ENCODE assay signal across 23 cellular contexts in the genomic region with DNA sequence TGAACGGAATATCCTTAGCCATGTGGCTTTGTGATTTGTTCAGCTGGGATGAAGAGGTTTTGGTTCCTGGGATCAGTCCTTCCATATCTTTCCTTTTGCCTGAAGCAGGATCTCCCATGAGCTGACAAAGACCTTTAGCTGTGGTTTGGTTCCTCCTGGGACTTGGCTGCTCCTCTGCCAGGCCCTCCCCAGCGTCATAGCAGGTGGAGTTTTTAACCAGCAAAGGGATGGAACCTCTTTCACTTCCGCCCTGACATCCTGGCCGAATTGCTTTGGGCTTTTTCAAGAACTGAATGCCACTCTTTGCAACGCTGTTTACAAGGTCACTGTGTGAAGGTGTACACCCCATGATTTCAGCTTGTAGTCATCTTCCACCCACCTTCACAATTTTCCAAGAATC. TPM values are rescaled to one million over a fixed set of nuclear protein-coding genes. Genes with fewer than 3 reads are reported as not detected.
DNase-seq lines count a peak whose midpoint lies in the region; ATAC-seq, FAIRE-seq and TF ChIP-seq lines count a peak whose summit lies in the region.
"Had no signal": no experiment of that assay in that cellular context is flagged by ENCODE, and none has a peak within 500 bp of the region (broad histone marks: within the 10 kb centered on the region; RNA-seq: fewer than 3 reads in every experiment).

No MANE protein-coding gene starts in this region.

- no peaks in the 10 kb centered on the region for H3K9me3 Mint-ChIP-seq in neural crest cell
- H3K9me3 Mint-ChIP-seq: GM23338 had no signal

- peaks cover 36% of the 10 kb centered on the region for H3K4me1 Mint-ChIP-seq in neural crest cell
- H3K4me1 Mint-ChIP-seq: CD4-positive, alpha-beta memory T cell; naive thymus-derived CD8-positive, alpha-beta T cell had no signal

- DNase-seq in CD1c-positive myeloid dendritic cell (ENCODE audit: extremely low spot score) (peak; percentile 32), GM19239 (ENCODE audit: insufficient read length, low spot score) (no peak), bronchial epithelial cell (ENCODE audit: low read depth) (no peak), neural crest cell (ENCODE audit: low read depth, low spot score) (no peak), NCI-H345 (lab: John Stamatoyannopoulos, UW) (no peak)
- DNase-seq: activated gamma-delta T cell treated with Interleukin-2 at 50 U/mL for 16 hours; brain microvascular endothelial cell; CD4-positive, alpha-beta memory T cell; cortex of kidney; Karpas-422; mesenchymal stem cell; naive thymus-derived CD8-positive, alpha-beta T cell; NCI-H1105; NCI-H2029; NCI-H446; NK-92 treated with Interleukin-12 subunit alpha and Interleukin-12 subunit beta, amount 100 ng/mL, for 24 hours had no signal

- no peak overlapping the region for H3K4me3 Mint-ChIP-seq in neural crest cell
- H3K4me3 Mint-ChIP-seq: CD4-positive, alpha-beta memory T cell; GM23338; naive thymus-derived CD8-positive, alpha-beta T cell; T-helper 2 cell treated with Interferon-gamma antibody and Interleukin-4, amounts not matched to agents 5 μg/mL and 100 μg/mL, for 36 hours had no signal

- H3K36me3 Mint-ChIP-seq in neural crest cell (ENCODE audit: low read depth), result peaks cover 3% of the 10 kb centered on the region
- H3K36me3 Mint-ChIP-seq: CD4-positive, alpha-beta memory T cell had no signal

- H3K4me3 ChIP-seq in bronchial epithelial cell (ENCODE audit: low read depth, low read length), result no peak overlapping the region
- H3K4me3 ChIP-seq: GM23338 had no signal

- no peaks in the 10 kb centered on the region for H3K27me3 Mint-ChIP-seq in neural crest cell (ENCODE audit: low read depth)
- H3K27me3 Mint-ChIP-seq: CD4-positive, alpha-beta memory T cell had no signal

- ATAC-seq in HG02870 (IDR thresholded peaks at IDR 0.05; ENCODE audit: unreplicated experiment) (no peak), GM18520 (IDR thresholded peaks at IDR 0.05; ENCODE audit: unreplicated experiment) (no peak)
- ATAC-seq: GM23338; naive thymus-derived CD8-positive, alpha-beta T cell had no signal

- peak overlapping the region; percentile 40 for H3K27ac Mint-ChIP-seq in neural crest cell (ENCODE audit: unreplicated experiment)
- H3K27ac Mint-ChIP-seq: CD4-positive, alpha-beta memory T cell; GM23338; naive thymus-derived CD8-positive, alpha-beta T cell; T-helper 2 cell treated with Interferon-gamma antibody and Interleukin-4, amounts not matched to agents 5 μg/mL and 100 μg/mL, for 36 hours had no signal

- no peaks in the 10 kb centered on the region for H3K36me3 ChIP-seq in bronchial epithelial cell (ENCODE audit: control insufficient read depth, insufficient read depth, low read length)
- H3K36me3 ChIP-seq: brain microvascular endothelial cell had no signal

- FAIRE-seq in GM19239 (lab: Jason Lieb, UNC), result peak; percentile 67
- FAIRE-seq in bronchial epithelial cell (lab: Jason Lieb, UNC), result peak; percentile 32
- FAIRE-seq: HTR-8/SVneo had no signal

- TF ChIP-seq CTCF in bronchial epithelial cell (IDR thresholded peaks at IDR 0.05; ENCODE audit: insufficient read depth, low read length, severe bottlenecking), result no peak
- no peak for TF ChIP-seq CTCF in neural crest cell (conservative IDR thresholded peaks at IDR 0.05)

- no peaks in the 10 kb centered on the region for H3K27me3 ChIP-seq in bronchial epithelial cell (ENCODE audit: control insufficient read depth, insufficient read depth, low read length)
- H3K27me3 ChIP-seq: brain microvascular endothelial cell had no signal

RNA-seq across cellular contexts. Expression of a gene that starts 0.4 kb away (rescaled TPM):
- total RNA-seq in bronchial epithelial cell (not detected in 2 replicates), neural crest cell (not detected in 2 replicates)
- total RNA-seq: CD4-positive, alpha-beta memory T cell; fibroblast of lung; glomerular endothelial cell; GM23338; naive thymus-derived CD8-positive, alpha-beta T cell had no signal

RNA-seq across cellular contexts. Expression of a gene that starts 41.3 kb away (rescaled TPM):
- total RNA-seq in bronchial epithelial cell, result 102 and 144 TPM in 2 replicates
- 13.2 and 14.5 TPM in 2 replicates for total RNA-seq in neural crest cell
